Comparison of ENCODE assay signal across 25 cellular contexts in the genomic region with DNA sequence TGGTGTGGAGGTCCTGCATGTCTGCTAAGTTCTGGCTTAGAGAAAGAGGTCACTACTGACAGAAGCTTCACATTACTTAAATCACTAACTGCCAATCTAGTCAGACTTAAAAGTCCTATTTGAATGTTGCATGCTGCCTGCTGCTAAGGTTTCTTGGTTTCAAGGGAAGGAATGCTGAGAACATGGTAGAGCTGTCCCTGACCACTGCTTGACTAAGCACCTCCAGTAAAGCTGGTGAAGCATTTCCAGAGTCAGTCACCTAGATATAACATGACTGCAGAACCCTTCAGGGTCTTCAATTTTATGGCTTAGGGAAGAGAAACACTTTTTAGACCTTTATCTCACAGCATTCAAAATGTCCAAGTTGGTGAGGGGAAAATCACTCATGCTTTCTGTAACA.
"Had no signal": no experiment of that assay in that cellular context is flagged by ENCODE, and none has a peak within 500 bp of the region (broad histone marks: within the 10 kb centered on the region; RNA-seq: fewer than 3 reads in every experiment).

No MANE protein-coding gene starts in this region.

- H2AFZ ChIP-seq: neural progenitor cell, parathyroid adenoma had no signal

- DNase-seq: effector memory CD4-positive, alpha-beta T cell; esophagus squamous epithelium; foreskin fibroblast; glutamatergic neuron; kidney; left colon; mammary epithelial cell; mucosa of descending colon; nucleus accumbens; retina; sigmoid colon; small intestine; stimulated activated CD4-positive, alpha-beta T cell treated with anti-CD3 and anti-CD28 coated beads, Interleukin-12 subunit alpha, Interleukin-12 subunit beta, amount 100 ng/mL, for 4 hours; stimulated activated naive CD4-positive, alpha-beta T cell; stomach; substantia nigra; transverse colon had no signal

- H3K4me1 ChIP-seq: gastroesophageal sphincter, parathyroid adenoma, prostate gland, sigmoid colon, stomach, transverse colon had no signal

- H3K79me2 ChIP-seq: parathyroid adenoma had no signal

- H3K27me3 Mint-ChIP-seq: central memory CD8-positive, alpha-beta T cell; natural killer cell treated with Interleukin-12 subunit alpha and Interleukin-12 subunit beta and Interleukin-15 and Interleukin-18, amount 100 ng/mL, for 72 hours had no signal

- H3K36me3 ChIP-seq: esophagus squamous epithelium, gastroesophageal sphincter, neural progenitor cell, prostate gland, sigmoid colon, stomach, thoracic aorta, transverse colon had no signal

- H3K4me1 Mint-ChIP-seq: central memory CD8-positive, alpha-beta T cell had no signal

- H3K27ac Mint-ChIP-seq: natural killer cell treated with Interleukin-12 subunit alpha and Interleukin-12 subunit beta and Interleukin-15 and Interleukin-18, amount 100 ng/mL, for 72 hours; neural progenitor cell had no signal

- H3K4me3 Mint-ChIP-seq: central memory CD8-positive, alpha-beta T cell; natural killer cell treated with Interleukin-12 subunit alpha and Interleukin-12 subunit beta and Interleukin-15 and Interleukin-18, amount 100 ng/mL, for 72 hours; neural progenitor cell had no signal

- H3K9me3 ChIP-seq: esophagus squamous epithelium, gastroesophageal sphincter, mucosa of descending colon, prostate gland, stomach, thoracic aorta, transverse colon had no signal

- H3K9ac ChIP-seq: neural progenitor cell, parathyroid adenoma had no signal

- H3K27ac ChIP-seq: epithelial cell of prostate, esophagus squamous epithelium, gastroesophageal sphincter, neural progenitor cell, parathyroid adenoma, prostate gland, sigmoid colon, stomach, thoracic aorta, transverse colon had no signal

- H3K27me3 ChIP-seq: esophagus squamous epithelium, gastroesophageal sphincter, neural progenitor cell, sigmoid colon, stomach, transverse colon had no signal

- H3K4me3 ChIP-seq: esophagus squamous epithelium, gastroesophageal sphincter, mucosa of descending colon, neural progenitor cell, prostate gland, sigmoid colon, stomach, thoracic aorta, transverse colon had no signal

- FAIRE-seq: kidney, small intestine had no signal

- H3K36me3 Mint-ChIP-seq: natural killer cell treated with Interleukin-12 subunit alpha and Interleukin-12 subunit beta and Interleukin-15 and Interleukin-18, amount 100 ng/mL, for 72 hours had no signal

- H3K4me2 ChIP-seq: neural progenitor cell had no signal
